Comparison of ENCODE assay signal across 13 cellular contexts in the genomic region with DNA sequence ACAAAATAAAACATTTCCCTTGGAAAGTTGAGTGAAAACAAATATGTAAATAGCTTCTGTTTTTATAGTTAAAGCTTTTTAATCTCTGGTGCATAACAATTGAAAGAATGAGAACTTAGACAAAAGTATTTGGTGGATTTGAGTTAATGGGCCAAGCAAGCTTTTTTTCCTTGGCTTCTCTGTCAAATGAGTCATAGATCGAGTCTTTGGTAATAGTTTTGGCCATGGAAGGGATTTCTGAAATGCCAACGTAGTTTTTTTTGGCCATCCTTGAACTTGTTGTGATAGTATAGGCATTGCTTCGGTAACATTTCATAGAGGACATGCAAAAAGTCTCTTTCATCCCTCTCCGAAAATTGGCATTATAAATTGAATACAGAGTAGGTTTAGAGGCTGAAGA. TPM values are rescaled to one million over a fixed set of nuclear protein-coding genes. Genes with fewer than 3 reads are reported as not detected.
DNase-seq lines count a peak whose midpoint lies in the region; ATAC-seq and TF ChIP-seq lines count a peak whose summit lies in the region.
"Had no signal": no experiment of that assay in that cellular context is flagged by ENCODE, and none has a peak within 500 bp of the region (broad histone marks: within the 10 kb centered on the region; RNA-seq: fewer than 3 reads in every experiment).

No MANE protein-coding gene starts in this region.

- no peaks in the 10 kb centered on the region for H3K27me3 ChIP-seq in aorta (ENCODE audit: control insufficient read depth in 1 of 2, insufficient read depth in 2 of 2, low read length in 1 of 2)
- H3K27me3 ChIP-seq in Karpas-422 (ENCODE audit: low read length) = no peaks in the 10 kb centered on the region
- H3K27me3 ChIP-seq: gastroesophageal sphincter, upper lobe of right lung had no signal

- no peaks in the 10 kb centered on the region for H4K20me1 ChIP-seq in Karpas-422 (ENCODE audit: insufficient read depth, low read depth, low read length)

- no peaks in the 10 kb centered on the region for H3K36me3 ChIP-seq in aorta (ENCODE audit: control insufficient read depth in 1 of 2, insufficient read depth in 2 of 2, low read length in 1 of 2)
- no peaks in the 10 kb centered on the region for H3K36me3 ChIP-seq in Karpas-422 (ENCODE audit: insufficient read depth, low read length)
- H3K36me3 ChIP-seq: gastroesophageal sphincter, lower lobe of right lung, upper lobe of right lung had no signal

- H3K4me1 ChIP-seq in aorta (ENCODE audit: control insufficient read depth in 1 of 2, insufficient read depth in 2 of 2, low read length in 2 of 2) = peaks cover 0 to 6% of the 10 kb centered on the region in 2 donors
- H3K4me1 ChIP-seq in Karpas-422 (ENCODE audit: low read length) = peaks cover under 1% of the 10 kb centered on the region; the same call in 1 of the 2 replicates
- H3K4me1 ChIP-seq: lower lobe of right lung, psoas muscle, upper lobe of right lung had no signal

- no peaks in the 10 kb centered on the region for H3K79me2 ChIP-seq in Karpas-422 (ENCODE audit: low read length)

- no peak overlapping the region for H3K9ac ChIP-seq in Karpas-422 (ENCODE audit: low read length)

- H3K4me2 ChIP-seq in Karpas-422 (ENCODE audit: low read depth, low read length, poor library complexity, severe bottlenecking) = no peak overlapping the region

- 8 to 9% methylated on average over 4 of the region's 4 CpGs for WGBS in aorta, 2 donors

- intact Hi-C loops in aorta (cut with DNase I) = loop anchor here (2.0 to 5.0 kb wide), 2 partner anchors 36 kb away; partner anchors contain the start of gene GPR19 (in 2 of the 2)

- H3K4me3 ChIP-seq in fibroblast of villous mesenchyme (ENCODE audit: low read depth, low read length) (no peak overlapping the region), aorta (ENCODE audit: low read length in 2 of 2) (no peak overlapping the region), Karpas-422 (ENCODE audit: low read length) (no peak overlapping the region)
- H3K4me3 ChIP-seq: gastroesophageal sphincter, lower lobe of right lung, psoas muscle, upper lobe of right lung had no signal

- TF ChIP-seq CTCF in fibroblast of villous mesenchyme (IDR thresholded peaks at IDR 0.05; ENCODE audit: insufficient read depth, low read depth, low read length) = no peak

- no peak overlapping the region for H2AFZ ChIP-seq in Karpas-422 (ENCODE audit: low read length)

- no peaks in the 10 kb centered on the region for H3K9me2 ChIP-seq in Karpas-422 (replicated peaks; ENCODE audit: insufficient read depth, low read length)

- H3K27ac ChIP-seq in aorta (ENCODE audit: low read depth in 1 of 2, low read length in 2 of 2) (no peak overlapping the region), Karpas-422 (ENCODE audit: low read length) (no peak overlapping the region)
- H3K27ac ChIP-seq: gastroesophageal sphincter, lower lobe of right lung, psoas muscle, upper lobe of right lung had no signal

- peak; percentile 44 for DNase-seq in HS-5 (ENCODE audit: low read depth)
- DNase-seq in amniotic stem cell (lab: John Stamatoyannopoulos, UW) = peak; percentile 17
- peak; percentile 65 for DNase-seq in fibroblast of villous mesenchyme (ENCODE audit: low read depth)
- no peak for DNase-seq in aorta
- DNase-seq in Karpas-422 = no peak
- DNase-seq in DMS 273 treated with DMSO at 0.1 percent for 48 hours (lab: John Stamatoyannopoulos, UW) = no peak
- DNase-seq: DMS79, lower lobe of right lung, psoas muscle, RPMI8226, upper lobe of right lung had no signal

- ATAC-seq in aorta (ENCODE audit: low FRiP score) = peak; percentile 59
- no peak for ATAC-seq in HG02571 (IDR thresholded peaks at IDR 0.05; ENCODE audit: unreplicated experiment)
- ATAC-seq: gastroesophageal sphincter, lower lobe of right lung, upper lobe of right lung had no signal

- H3K9me3 ChIP-seq in aorta (ENCODE audit: control insufficient read depth, low read length) (no peaks in the 10 kb centered on the region), Karpas-422 (ENCODE audit: low read length) (no peaks in the 10 kb centered on the region)
- H3K9me3 ChIP-seq: gastroesophageal sphincter, lower lobe of right lung, psoas muscle, upper lobe of right lung had no signal

RNA-seq across cellular contexts. Expression of gene GPR19, which starts 34.9 kb away (rescaled TPM):
- total RNA-seq in fibroblast of villous mesenchyme = under 0.01 and 0.32 TPM in 2 replicates
- under 1 TPM in 1 of 2 donors, not detected in 1; 0.36 TPM for total RNA-seq in aorta
- under 1 TPM in 1 of 2 donors, not detected in 1; 0.18 TPM for polyA plus RNA-seq in aorta
- total RNA-seq in Karpas-422 (2014; rRNA removed; shearing (Covaris generic); ENCODE audit: low replicate concordance) = 0.22 TPM in 1 of 2 replicates, not detected in the other
- total RNA-seq: lower lobe of right lung, psoas muscle, upper lobe of right lung had no signal

RNA-seq across cellular contexts. Expression of gene CREBL2, which starts 49.4 kb away (rescaled TPM):
- 25.1 and 33.2 TPM in 2 replicates for total RNA-seq in fibroblast of villous mesenchyme
- 10 to 100 TPM; 31.2 to 42.5 TPM for total RNA-seq in aorta
- 10 to 100 TPM; 26.6 to 47.1 TPM for polyA plus RNA-seq in aorta
- total RNA-seq in Karpas-422 (2014; rRNA removed; shearing (Covaris generic); ENCODE audit: low replicate concordance) = 14.1 and 19.3 TPM in 2 replicates

RNA-seq across cellular contexts. Expression of gene CDKN1B, which starts 56.1 kb away (rescaled TPM):
- total RNA-seq in fibroblast of villous mesenchyme (53.1 and 56.6 TPM in 2 replicates), aorta (10 to 100 TPM; 40.3 to 56.0 TPM)
- polyA plus RNA-seq in aorta = 10 to 100 TPM; 47.6 to 64.3 TPM
- total RNA-seq in Karpas-422 (2014; rRNA removed; shearing (Covaris generic); ENCODE audit: low replicate concordance) = 32.8 and 50.9 TPM in 2 replicates

Comparison
In these comparisons a context has a peak if more than half of its experiments do, and no peak if none do; other contexts are left out.
1. DNase-seq: peak in HS-5 (single experiment), amniotic stem cell (single experiment) and fibroblast of villous mesenchyme (single experiment); none in aorta (0 of 2), Karpas-422 (single experiment) and DMS 273 treated with DMSO at 0.1 percent for 48 hours (single experiment).